14 cellular contexts compared by ENCODE assay signal in the genomic region with DNA sequence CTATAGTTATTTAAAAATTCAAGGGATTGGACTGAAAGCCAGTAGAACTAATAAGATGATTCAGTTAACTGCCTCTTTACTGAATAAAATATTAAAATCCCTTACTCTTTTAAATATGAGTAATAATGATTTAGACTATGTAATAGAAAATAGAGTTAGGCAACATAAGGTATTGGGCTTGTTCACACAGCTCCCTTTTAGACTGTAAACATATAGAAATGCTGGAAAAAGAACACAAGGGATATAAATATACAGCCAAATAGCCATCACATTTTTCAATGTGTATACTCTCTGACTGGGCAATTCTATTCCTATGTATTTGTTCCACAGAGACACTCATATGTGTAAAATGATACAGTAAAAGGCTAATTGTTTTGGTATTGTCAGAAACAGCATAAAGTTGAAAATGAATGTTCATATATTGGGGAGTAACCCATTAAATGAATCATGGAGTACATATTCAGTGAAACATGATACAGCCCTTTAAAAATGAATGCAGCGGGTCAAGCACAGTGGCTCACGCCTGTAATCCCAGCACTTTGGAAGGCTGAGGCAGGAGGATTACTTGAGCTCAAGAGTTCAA.
DNase-seq lines count a peak whose midpoint lies in the region; ATAC-seq, FAIRE-seq and TF ChIP-seq lines count a peak whose summit lies in the region.
"Had no signal": no experiment of that assay in that cellular context is flagged by ENCODE, and none has a peak within 500 bp of the region (broad histone marks: within the 10 kb centered on the region; RNA-seq: fewer than 3 reads in every experiment).

No MANE protein-coding gene starts in this region.

- no peak for FAIRE-seq in bronchial epithelial cell (lab: Jason Lieb, UNC)
- FAIRE-seq: GM12878, GM18507 had no signal

- H3K27me3 ChIP-seq in bronchial epithelial cell (ENCODE audit: control insufficient read depth, insufficient read depth, low read length) = no peaks in the 10 kb centered on the region
- H3K27me3 ChIP-seq: BLaER1 treated with 17β-estradiol and CSF1 and Interleukin-3, amounts not matched to agents 10 nM and 100 nM had no signal

- no peak for TF ChIP-seq CTCF in bronchial epithelial cell (IDR thresholded peaks at IDR 0.05; ENCODE audit: insufficient read depth, low read length, severe bottlenecking)

- H3K36me3 ChIP-seq in bronchial epithelial cell (ENCODE audit: control insufficient read depth, insufficient read depth, low read length) = no peaks in the 10 kb centered on the region

- no peak overlapping the region for H3K4me3 ChIP-seq in bronchial epithelial cell (ENCODE audit: low read depth, low read length)
- H3K4me3 ChIP-seq: BLaER1 treated with 17β-estradiol and CSF1 and Interleukin-3, amounts not matched to agents 10 nM and 100 nM; GM12878 had no signal

- in situ Hi-C loops in G401 (cut with HindIII; ENCODE audit: low sequenced_read_pairs) = loop anchor here (25.0 kb wide), 2 partner anchors 251 to 299 kb away; no protein-coding TSS in a partner anchor

- DNase-seq in HCEC 1CT = peak; percentile 15
- DNase-seq in LHCN-M2 (ENCODE audit: low read depth) = peak; percentile 51
- DNase-seq in bronchial epithelial cell (ENCODE audit: low read depth) = peak; percentile 87
- DNase-seq in iris pigment epithelial cell (ENCODE audit: low read depth) = peak; percentile 29
- DNase-seq in stimulated activated CD4-positive, alpha-beta T cell treated with anti-CD3 and anti-CD28 coated beads, Interleukin-2, amount 100 ng/mL, for 48 hours = no peak
- DNase-seq in G401 (ENCODE audit: low spot score) = no peak
- DNase-seq: ACHN; CD4-positive, CD25-positive, alpha-beta regulatory T cell; DMS53; IMR-90 had no signal

- no peak for ATAC-seq in HG03439 (IDR thresholded peaks at IDR 0.05; ENCODE audit: unreplicated experiment)
- ATAC-seq: GM12878 had no signal

Comparison
In these comparisons a context has a peak if more than half of its experiments do, and no peak if none do; other contexts are left out.
1. DNase-seq: peak in HCEC 1CT (single experiment), LHCN-M2 (single experiment), bronchial epithelial cell (single experiment) and iris pigment epithelial cell (single experiment); none in stimulated activated CD4-positive, alpha-beta T cell treated with anti-CD3 and anti-CD28 coated beads, Interleukin-2, amount 100 ng/mL, for 48 hours (0 of 2) and G401 (single experiment).